1 cellular context compared by ENCODE assay signal in the genomic region with DNA sequence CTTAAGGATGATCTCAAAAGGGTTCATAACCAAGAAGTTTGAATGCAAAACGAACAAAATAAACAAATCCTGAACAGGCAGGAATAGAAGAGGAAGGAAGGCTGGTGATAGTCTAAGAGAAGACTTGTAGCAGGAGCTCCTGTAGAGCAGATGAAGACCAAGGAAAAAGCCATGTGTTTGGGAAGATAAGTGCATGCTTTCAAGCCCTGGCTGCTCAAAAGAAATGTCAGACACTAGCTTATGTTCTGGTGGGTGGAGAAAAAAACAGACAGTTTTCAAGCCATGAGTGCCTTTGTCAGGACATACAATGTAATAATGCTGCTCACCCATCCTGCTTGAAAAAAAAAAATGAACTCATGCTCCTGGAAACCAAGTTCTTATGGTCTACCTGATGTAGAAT.
TF ChIP-seq lines count a peak whose summit lies in the region.

No MANE protein-coding gene starts in this region.

TF ChIP-seq in K562, 482 proteins besides CTCF, POLR2A, EP300 and RAD21 (continued from another document and continues in another):
- TF ChIP-seq, protein P1, sequence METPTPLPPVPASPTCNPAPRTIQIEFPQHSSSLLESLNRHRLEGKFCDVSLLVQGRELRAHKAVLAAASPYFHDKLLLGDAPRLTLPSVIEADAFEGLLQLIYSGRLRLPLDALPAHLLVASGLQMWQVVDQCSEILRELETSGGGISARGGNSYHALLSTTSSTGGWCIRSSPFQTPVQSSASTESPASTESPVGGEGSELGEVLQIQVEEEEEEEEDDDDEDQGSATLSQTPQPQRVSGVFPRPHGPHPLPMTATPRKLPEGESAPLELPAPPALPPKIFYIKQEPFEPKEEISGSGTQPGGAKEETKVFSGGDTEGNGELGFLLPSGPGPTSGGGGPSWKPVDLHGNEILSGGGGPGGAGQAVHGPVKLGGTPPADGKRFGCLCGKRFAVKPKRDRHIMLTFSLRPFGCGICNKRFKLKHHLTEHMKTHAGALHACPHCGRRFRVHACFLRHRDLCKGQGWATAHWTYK (CRISPR knock-in tag; IDR thresholded peaks at IDR 0.05), result no peak
- TF ChIP-seq SRSF9 (IDR thresholded peaks at IDR 0.05; ENCODE audit: borderline replicate concordance, low read depth, low read length) (no peak), MYNN (IDR thresholded peaks at IDR 0.05) (no peak), MYNN (CRISPR knock-in tag; IDR thresholded peaks at IDR 0.05) (no peak), CEBPG (CRISPR knock-in tag; IDR thresholded peaks at IDR 0.05) (no peak), CEBPG (tag; conservative IDR thresholded peaks at IDR 0.05 in 1 of 2, IDR thresholded peaks at IDR 0.05 in 1 of 2) (no peak), MCM5 (IDR thresholded peaks at IDR 0.05; ENCODE audit: low read depth) (no peak), ZC3H4 (CRISPR knock-in tag; IDR thresholded peaks at IDR 0.05; ENCODE audit: borderline replicate concordance) (no peak), ZNF644 (tag; IDR thresholded peaks at IDR 0.05; ENCODE audit: low read depth) (0 out of 2 replicates have a peak, but pooled peaks have one; percentile 37), EHMT2 (IDR thresholded peaks at IDR 0.05) (peak; percentile 84), RNF2 (IDR thresholded peaks at IDR 0.05) (peak; percentile 25; the same call in 1 of the 2 replicates), MIER1 (IDR thresholded peaks at IDR 0.05; ENCODE audit: low read depth) (no peak), PHTF2 (CRISPR knock-in tag; IDR thresholded peaks at IDR 0.05) (no peak), SMARCE1 (IDR thresholded peaks at IDR 0.05) (peak; percentile 78), PPARD (CRISPR knock-in tag; IDR thresholded peaks at IDR 0.05) (no peak), ZNF197 (CRISPR knock-in tag; IDR thresholded peaks at IDR 0.05; ENCODE audit: low read depth) (no peak), ZNF764 (CRISPR knock-in tag; IDR thresholded peaks at IDR 0.05; ENCODE audit: low read depth) (no peak), KHSRP (IDR thresholded peaks at IDR 0.05) (no peak), HDAC6 (IDR thresholded peaks at IDR 0.05; ENCODE audit: low read depth, low read length) (no peak), KLF16 (IDR thresholded peaks at IDR 0.05) (no peak), SOX6 (IDR thresholded peaks at IDR 0.05) (peak; percentile 48), FOXJ3 (CRISPR knock-in tag; IDR thresholded peaks at IDR 0.05) (no peak), C11orf30 (IDR thresholded peaks at IDR 0.05; ENCODE audit: low read depth) (no peak), SMAD3 (CRISPR knock-in tag; conservative IDR thresholded peaks at IDR 0.05) (no peak), POU5F1 (IDR thresholded peaks at IDR 0.05; ENCODE audit: borderline replicate concordance, low read depth, low read length, partially characterized antibody) (no peak), MAFG (tag; conservative IDR thresholded peaks at IDR 0.05) (no peak), MYC (IDR thresholded peaks at IDR 0.05; ENCODE audit: low read depth, low read length) (peak; percentile 86), MYC (CRISPR knock-in tag; IDR thresholded peaks at IDR 0.05; ENCODE audit: borderline replicate concordance, low read depth) (no peak), CHCHD3 (CRISPR knock-in tag; IDR thresholded peaks at IDR 0.05) (no peak), ETS2 (tag; IDR thresholded peaks at IDR 0.05; ENCODE audit: borderline replicate concordance, poor library complexity, severe bottlenecking) (no peak)
- TF ChIP-seq, protein P2, sequence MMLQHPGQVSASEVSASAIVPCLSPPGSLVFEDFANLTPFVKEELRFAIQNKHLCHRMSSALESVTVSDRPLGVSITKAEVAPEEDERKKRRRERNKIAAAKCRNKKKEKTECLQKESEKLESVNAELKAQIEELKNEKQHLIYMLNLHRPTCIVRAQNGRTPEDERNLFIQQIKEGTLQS (IDR thresholded peaks at IDR 0.05), result no peak
- TF ChIP-seq, protein P2 (CRISPR knock-in tag; conservative IDR thresholded peaks at IDR 0.05), result no peak
- TF ChIP-seq, protein P3, sequence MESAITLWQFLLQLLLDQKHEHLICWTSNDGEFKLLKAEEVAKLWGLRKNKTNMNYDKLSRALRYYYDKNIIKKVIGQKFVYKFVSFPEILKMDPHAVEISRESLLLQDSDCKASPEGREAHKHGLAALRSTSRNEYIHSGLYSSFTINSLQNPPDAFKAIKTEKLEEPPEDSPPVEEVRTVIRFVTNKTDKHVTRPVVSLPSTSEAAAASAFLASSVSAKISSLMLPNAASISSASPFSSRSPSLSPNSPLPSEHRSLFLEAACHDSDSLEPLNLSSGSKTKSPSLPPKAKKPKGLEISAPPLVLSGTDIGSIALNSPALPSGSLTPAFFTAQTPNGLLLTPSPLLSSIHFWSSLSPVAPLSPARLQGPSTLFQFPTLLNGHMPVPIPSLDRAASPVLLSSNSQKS (CRISPR knock-in tag; IDR thresholded peaks at IDR 0.05), result no peak
- TF ChIP-seq, protein P4, sequence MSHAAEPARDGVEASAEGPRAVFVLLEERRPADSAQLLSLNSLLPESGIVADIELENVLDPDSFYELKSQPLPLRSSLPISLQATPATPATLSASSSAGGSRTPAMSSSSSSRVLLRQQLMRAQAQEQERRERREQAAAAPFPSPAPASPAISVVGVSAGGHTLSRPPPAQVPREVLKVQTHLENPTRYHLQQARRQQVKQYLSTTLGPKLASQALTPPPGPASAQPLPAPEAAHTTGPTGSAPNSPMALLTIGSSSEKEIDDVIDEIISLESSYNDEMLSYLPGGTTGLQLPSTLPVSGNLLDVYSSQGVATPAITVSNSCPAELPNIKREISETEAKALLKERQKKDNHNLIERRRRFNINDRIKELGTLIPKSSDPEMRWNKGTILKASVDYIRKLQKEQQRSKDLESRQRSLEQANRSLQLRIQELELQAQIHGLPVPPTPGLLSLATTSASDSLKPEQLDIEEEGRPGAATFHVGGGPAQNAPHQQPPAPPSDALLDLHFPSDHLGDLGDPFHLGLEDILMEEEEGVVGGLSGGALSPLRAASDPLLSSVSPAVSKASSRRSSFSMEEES (CRISPR knock-in tag; IDR thresholded peaks at IDR 0.05), result no peak
- TF ChIP-seq, protein P5, sequence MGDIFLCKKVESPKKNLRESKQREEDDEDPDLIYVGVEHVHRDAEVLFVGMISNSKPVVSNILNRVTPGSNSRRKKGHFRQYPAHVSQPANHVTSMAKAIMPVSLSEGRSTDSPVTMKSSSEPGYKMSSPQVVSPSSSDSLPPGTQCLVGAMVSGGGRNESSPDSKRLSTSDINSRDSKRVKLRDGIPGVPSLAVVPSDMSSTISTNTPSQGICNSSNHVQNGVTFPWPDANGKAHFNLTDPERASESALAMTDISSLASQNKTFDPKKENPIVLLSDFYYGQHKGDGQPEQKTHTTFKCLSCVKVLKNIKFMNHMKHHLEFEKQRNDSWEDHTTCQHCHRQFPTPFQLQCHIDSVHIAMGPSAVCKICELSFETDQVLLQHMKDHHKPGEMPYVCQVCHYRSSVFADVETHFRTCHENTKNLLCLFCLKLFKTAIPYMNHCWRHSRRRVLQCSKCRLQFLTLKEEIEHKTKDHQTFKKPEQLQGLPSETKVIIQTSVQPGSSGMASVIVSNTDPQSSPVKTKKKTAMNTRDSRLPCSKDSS (IDR thresholded peaks at IDR 0.05; ENCODE audit: low read depth, partially characterized antibody), result no peak
- TF ChIP-seq, protein P6, sequence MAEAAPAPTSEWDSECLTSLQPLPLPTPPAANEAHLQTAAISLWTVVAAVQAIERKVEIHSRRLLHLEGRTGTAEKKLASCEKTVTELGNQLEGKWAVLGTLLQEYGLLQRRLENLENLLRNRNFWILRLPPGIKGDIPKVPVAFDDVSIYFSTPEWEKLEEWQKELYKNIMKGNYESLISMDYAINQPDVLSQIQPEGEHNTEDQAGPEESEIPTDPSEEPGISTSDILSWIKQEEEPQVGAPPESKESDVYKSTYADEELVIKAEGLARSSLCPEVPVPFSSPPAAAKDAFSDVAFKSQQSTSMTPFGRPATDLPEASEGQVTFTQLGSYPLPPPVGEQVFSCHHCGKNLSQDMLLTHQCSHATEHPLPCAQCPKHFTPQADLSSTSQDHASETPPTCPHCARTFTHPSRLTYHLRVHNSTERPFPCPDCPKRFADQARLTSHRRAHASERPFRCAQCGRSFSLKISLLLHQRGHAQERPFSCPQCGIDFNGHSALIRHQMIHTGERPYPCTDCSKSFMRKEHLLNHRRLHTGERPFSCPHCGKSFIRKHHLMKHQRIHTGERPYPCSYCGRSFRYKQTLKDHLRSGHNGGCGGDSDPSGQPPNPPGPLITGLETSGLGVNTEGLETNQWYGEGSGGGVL (CRISPR knock-in tag; IDR thresholded peaks at IDR 0.05), result no peak
- TF ChIP-seq, protein P7, sequence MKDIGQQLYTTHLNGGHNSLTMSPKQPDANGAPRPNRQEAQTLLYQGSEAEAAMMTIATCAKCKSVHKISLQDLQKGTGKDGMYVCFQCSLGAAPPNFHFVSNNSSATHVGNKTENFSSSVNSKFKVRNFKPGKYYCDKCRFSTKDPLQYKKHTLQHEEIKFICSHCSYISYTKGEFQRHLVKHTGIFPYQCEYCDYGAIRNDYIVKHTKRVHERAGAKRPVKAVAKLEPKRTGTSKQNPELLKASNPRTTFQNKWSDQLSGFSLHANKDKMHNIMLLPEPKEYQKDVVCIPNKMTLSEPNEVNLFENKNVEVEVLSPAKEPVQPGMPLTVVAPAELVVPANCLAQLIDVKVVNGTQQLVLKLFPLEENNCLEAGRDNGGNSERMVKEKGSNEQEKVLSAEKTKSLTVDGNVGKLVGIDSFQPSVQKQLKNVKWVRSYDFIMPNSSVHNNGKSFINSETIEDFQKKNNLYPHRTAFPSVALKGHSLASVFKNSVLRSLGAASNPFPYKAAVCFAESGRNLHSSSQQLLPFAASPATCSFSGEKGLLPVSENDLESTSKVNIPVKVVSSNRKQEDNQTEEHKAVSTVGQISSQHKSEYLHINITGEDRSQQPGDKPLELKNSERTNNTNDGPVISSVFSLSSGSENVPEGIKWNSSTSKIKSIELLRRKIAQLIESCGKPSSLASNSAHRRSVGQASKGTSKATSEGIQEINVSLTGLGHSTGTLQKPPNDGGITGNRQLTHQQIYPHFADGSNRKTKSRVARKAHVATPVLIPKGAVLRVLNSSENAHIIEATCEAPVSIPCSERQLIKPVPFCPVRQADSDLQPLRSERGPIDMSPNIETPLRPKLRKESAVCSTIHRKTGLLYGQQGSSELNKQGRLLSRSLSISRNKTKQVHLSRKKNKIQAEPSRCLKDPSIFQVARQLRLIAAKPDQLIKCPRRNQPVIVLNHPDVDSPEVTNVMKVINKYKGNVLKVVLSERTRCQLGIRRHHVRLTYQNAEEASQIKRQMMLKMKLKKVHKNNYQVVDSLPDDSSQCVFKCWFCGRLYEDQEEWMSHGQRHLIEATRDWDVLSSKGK (CRISPR knock-in tag; IDR thresholded peaks at IDR 0.05), result no peak
- TF ChIP-seq, protein P8, sequence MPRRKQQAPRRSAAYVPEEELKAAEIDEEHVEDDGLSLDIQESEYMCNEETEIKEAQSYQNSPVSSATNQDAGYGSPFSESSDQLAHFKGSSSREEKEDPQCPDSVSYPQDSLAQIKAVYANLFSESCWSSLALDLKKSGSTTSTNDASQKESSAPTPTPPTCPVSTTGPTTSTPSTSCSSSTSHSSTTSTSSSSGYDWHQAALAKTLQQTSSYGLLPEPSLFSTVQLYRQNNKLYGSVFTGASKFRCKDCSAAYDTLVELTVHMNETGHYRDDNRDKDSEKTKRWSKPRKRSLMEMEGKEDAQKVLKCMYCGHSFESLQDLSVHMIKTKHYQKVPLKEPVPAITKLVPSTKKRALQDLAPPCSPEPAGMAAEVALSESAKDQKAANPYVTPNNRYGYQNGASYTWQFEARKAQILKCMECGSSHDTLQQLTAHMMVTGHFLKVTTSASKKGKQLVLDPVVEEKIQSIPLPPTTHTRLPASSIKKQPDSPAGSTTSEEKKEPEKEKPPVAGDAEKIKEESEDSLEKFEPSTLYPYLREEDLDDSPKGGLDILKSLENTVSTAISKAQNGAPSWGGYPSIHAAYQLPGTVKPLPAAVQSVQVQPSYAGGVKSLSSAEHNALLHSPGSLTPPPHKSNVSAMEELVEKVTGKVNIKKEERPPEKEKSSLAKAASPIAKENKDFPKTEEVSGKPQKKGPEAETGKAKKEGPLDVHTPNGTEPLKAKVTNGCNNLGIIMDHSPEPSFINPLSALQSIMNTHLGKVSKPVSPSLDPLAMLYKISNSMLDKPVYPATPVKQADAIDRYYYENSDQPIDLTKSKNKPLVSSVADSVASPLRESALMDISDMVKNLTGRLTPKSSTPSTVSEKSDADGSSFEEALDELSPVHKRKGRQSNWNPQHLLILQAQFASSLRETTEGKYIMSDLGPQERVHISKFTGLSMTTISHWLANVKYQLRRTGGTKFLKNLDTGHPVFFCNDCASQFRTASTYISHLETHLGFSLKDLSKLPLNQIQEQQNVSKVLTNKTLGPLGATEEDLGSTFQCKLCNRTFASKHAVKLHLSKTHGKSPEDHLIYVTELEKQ (CRISPR knock-in tag; IDR thresholded peaks at IDR 0.05), result no peak
- TF ChIP-seq, protein P9, sequence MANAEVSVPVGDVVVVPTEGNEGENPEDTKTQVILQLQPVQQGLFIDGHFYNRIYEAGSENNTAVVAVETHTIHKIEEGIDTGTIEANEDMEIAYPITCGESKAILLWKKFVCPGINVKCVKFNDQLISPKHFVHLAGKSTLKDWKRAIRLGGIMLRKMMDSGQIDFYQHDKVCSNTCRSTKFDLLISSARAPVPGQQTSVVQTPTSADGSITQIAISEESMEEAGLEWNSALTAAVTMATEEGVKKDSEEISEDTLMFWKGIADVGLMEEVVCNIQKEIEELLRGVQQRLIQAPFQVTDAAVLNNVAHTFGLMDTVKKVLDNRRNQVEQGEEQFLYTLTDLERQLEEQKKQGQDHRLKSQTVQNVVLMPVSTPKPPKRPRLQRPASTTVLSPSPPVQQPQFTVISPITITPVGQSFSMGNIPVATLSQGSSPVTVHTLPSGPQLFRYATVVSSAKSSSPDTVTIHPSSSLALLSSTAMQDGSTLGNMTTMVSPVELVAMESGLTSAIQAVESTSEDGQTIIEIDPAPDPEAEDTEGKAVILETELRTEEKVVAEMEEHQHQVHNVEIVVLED (CRISPR knock-in tag; IDR thresholded peaks at IDR 0.05), result no peak
- TF ChIP-seq, protein P10, sequence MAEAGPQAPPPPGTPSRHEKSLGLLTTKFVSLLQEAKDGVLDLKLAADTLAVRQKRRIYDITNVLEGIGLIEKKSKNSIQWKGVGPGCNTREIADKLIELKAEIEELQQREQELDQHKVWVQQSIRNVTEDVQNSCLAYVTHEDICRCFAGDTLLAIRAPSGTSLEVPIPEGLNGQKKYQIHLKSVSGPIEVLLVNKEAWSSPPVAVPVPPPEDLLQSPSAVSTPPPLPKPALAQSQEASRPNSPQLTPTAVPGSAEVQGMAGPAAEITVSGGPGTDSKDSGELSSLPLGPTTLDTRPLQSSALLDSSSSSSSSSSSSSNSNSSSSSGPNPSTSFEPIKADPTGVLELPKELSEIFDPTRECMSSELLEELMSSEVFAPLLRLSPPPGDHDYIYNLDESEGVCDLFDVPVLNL (CRISPR knock-in tag; IDR thresholded peaks at IDR 0.05; ENCODE audit: low read depth), result no peak
- TF ChIP-seq, protein P11, sequence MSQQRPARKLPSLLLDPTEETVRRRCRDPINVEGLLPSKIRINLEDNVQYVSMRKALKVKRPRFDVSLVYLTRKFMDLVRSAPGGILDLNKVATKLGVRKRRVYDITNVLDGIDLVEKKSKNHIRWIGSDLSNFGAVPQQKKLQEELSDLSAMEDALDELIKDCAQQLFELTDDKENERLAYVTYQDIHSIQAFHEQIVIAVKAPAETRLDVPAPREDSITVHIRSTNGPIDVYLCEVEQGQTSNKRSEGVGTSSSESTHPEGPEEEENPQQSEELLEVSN (IDR thresholded peaks at IDR 0.05; ENCODE audit: borderline replicate concordance in 1 of 2, extremely low read depth in 1 of 2, insufficient read depth in 1 of 2, insufficient read length in 1 of 2, low read depth in 1 of 2, low read length in 1 of 2, poor library complexity in 1 of 2, severe bottlenecking in 1 of 2), result peak; percentile 63 to 76
